Comparison of ENCODE assay signal across 17 cellular contexts in the genomic region with DNA sequence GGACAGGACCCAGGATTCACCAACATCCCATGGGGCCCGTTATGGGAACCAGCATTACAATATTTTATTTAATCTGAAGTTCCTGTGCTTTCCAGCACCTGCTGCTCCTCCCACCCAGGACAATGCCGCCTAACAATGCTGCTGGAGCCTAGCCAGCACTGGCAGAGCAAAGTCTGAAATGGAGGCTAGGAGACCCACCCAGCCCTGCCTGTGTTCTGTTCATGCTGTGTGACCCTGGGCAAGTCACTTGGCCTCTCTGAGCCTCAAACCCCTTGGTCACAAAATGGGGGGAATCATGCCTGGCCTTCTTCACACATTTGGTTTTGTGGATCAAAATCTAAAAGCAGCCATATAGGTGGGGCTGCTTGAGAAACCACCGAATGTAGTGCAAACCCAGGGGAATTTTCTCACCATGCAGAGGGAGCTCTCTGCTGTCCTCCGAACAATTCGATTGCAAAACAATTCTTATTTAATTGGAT. TPM values are rescaled to one million over a fixed set of nuclear protein-coding genes. Genes with fewer than 3 reads are reported as not detected.
DNase-seq lines count a peak whose midpoint lies in the region; ATAC-seq and TF ChIP-seq lines count a peak whose summit lies in the region.
"Had no signal": no experiment of that assay in that cellular context is flagged by ENCODE, and none has a peak within 500 bp of the region (broad histone marks: within the 10 kb centered on the region; RNA-seq: fewer than 3 reads in every experiment).

No MANE protein-coding gene starts in this region.

- H3K36me3 ChIP-seq in HEK293 (ENCODE audit: control insufficient read depth in 2 of 2, insufficient read depth in 1 of 2, low read length in 2 of 2), result no peaks in the 10 kb centered on the region
- no peaks in the 10 kb centered on the region for H3K36me3 ChIP-seq in WERI-Rb-1
- H3K36me3 ChIP-seq: left ventricle myocardium inferior, tibial nerve had no signal

- H3K27ac ChIP-seq in HEK293 (ENCODE audit: extremely low read depth, low read depth, low read length), result no peak overlapping the region
- H3K27ac ChIP-seq in WERI-Rb-1, result no peak overlapping the region
- H3K27ac ChIP-seq: left ventricle myocardium inferior, tibial nerve had no signal

- TF ChIP-seq CTCF in HEK293 (tag by site-specific recombination; IDR thresholded peaks at IDR 0.05) (no peak), WERI-Rb-1 (IDR thresholded peaks at IDR 0.05; ENCODE audit: low read depth, low read length) (no peak)

- H3K4me3 ChIP-seq in HEK293 (ENCODE audit: low read depth, low read length), result no peak overlapping the region
- no peak overlapping the region for H3K4me3 ChIP-seq in WERI-Rb-1 (ENCODE audit: low read depth, low read length)
- H3K4me3 ChIP-seq: left ventricle myocardium inferior, tibial nerve had no signal

- no peaks in the 10 kb centered on the region for H3K27me3 ChIP-seq in WERI-Rb-1 (ENCODE audit: insufficient read depth, low read depth, severe bottlenecking)

- CTCF ChIA-PET in HEK293 (lab: Yijun Ruan, JAX), result interaction anchor here (0.7 kb wide), 1 partner anchor 196 kb away, joined by 3 read pairs; no protein-coding TSS in a partner anchor

- POLR2A ChIA-PET in HEK293 (lab: Yijun Ruan, JAX), result no interaction called here

- H3K9me3 ChIP-seq in HEK293 (ENCODE audit: control insufficient read depth, insufficient read depth, low read depth, low read length) (no peaks in the 10 kb centered on the region), WERI-Rb-1 (ENCODE audit: severe bottlenecking) (peaks cover 9% of the 10 kb centered on the region)

- ATAC-seq in sciatic nerve, result no peak

- DNase-seq in NCI-H1105 treated with DMSO at 0.1 percent for 48 hours (lab: John Stamatoyannopoulos, UW) (peak; percentile 7), NCI-H1105 (lab: John Stamatoyannopoulos, UW) (no peak), WERI-Rb-1 (peak; percentile 7), sciatic nerve (ENCODE audit: low spot score) (peak; percentile 28), NCI-H524 treated with DMSO at 0.1 percent for 48 hours (lab: John Stamatoyannopoulos, UW) (no peak), OCI-M2 (lab: John Stamatoyannopoulos, UW; ENCODE audit: unreplicated experiment) (no peak)
- DNase-seq in stimulated activated naive CD4-positive, alpha-beta T cell treated with Interleukin-2 at 50 U/mL for 16 hours (lab: John Stamatoyannopoulos, UW), result no peak
- DNase-seq: CD8-positive, alpha-beta memory T cell; dermis blood vessel endothelial cell; GF-D8; left ventricle myocardium inferior; naive B cell; NCI-H524; stimulated activated CD4-positive, alpha-beta T cell treated with anti-CD3 and anti-CD28 coated beads, Interleukin-1b, Interleukin-23, amount 100 ng/mL, for 48 hours; T1000 had no signal

- intact Hi-C loops in sciatic nerve (cut with DNase I), result no loop called here

- no peaks in the 10 kb centered on the region for H3K4me1 ChIP-seq in HEK293 (ENCODE audit: control insufficient read depth, insufficient read depth, low read length)
- H3K4me1 ChIP-seq: left ventricle myocardium inferior, tibial nerve had no signal

TF ChIP-seq in HEK293, 187 proteins besides CTCF, POLR2A, EP300 and RAD21:
- peak; percentile 79 for TF ChIP-seq ZNF768 (tag by site-specific recombination; IDR thresholded peaks at IDR 0.05)
- TF ChIP-seq, protein P1, sequence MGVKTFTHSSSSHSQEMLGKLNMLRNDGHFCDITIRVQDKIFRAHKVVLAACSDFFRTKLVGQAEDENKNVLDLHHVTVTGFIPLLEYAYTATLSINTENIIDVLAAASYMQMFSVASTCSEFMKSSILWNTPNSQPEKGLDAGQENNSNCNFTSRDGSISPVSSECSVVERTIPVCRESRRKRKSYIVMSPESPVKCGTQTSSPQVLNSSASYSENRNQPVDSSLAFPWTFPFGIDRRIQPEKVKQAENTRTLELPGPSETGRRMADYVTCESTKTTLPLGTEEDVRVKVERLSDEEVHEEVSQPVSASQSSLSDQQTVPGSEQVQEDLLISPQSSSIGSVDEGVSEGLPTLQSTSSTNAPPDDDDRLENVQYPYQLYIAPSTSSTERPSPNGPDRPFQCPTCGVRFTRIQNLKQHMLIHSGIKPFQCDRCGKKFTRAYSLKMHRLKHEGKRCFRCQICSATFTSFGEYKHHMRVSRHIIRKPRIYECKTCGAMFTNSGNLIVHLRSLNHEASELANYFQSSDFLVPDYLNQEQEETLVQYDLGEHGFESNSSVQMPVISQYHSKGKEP (tag by site-specific recombination; IDR thresholded peaks at IDR 0.05), result no peak

RNA-seq across cellular contexts. Expression of a gene that starts 38.5 kb away (rescaled TPM):
- 33.1 TPM for total RNA-seq in sciatic nerve

Comparison
In these comparisons a context has a peak if more than half of its experiments do, and no peak if none do; other contexts are left out.
1. DNase-seq: peak in NCI-H1105 treated with DMSO at 0.1 percent for 48 hours (single experiment), WERI-Rb-1 (single experiment) and sciatic nerve (single experiment); none in NCI-H1105 (single experiment), NCI-H524 treated with DMSO at 0.1 percent for 48 hours (single experiment), stimulated activated naive CD4-positive, alpha-beta T cell treated with Interleukin-2 at 50 U/mL for 16 hours (single experiment) and OCI-M2 (single experiment).